Comparison of ENCODE assay signal across 8 cellular contexts in the genomic region with DNA sequence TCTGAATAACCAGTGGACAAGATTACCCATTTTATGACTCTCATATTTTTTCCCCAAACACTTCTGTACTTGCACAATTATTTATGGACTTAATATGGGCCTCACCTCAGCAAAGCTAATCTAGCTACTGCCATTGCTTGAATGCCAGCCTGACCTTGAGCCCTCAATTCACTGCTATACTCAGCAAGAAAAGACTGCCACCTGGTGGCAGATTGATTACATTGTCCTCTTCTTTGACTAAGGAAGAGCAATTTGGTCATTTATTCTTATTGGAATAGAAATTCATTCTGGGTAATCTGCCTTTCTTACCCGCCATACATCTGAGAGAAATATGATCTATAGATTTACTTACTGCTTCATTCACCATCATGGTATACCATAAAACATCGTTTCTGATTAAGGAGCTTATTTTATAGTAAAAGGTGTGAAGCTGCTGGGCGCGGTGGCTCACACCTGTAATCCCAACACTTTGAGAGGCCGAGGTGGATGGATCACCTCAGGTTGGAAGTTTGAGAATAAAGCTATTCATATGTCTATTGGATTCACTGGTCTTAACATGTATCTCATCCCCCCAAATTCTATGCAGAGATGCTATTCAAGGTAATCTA.
DNase-seq lines count a peak whose midpoint lies in the region; ATAC-seq lines count a peak whose summit lies in the region.

No MANE protein-coding gene starts in this region.

- peak overlapping the region; percentile 78 for H3K27ac Mint-ChIP-seq in memory B cell

- DNase-seq in C1 segment of cervical spinal cord (lab: John Stamatoyannopoulos, UW) (peak in 10 of 14 donors; percentile 1 to 75 (median 29)), NCI-H510A (lab: John Stamatoyannopoulos, UW) (peak; percentile 82), memory B cell (ENCODE audit: low spot score in 2 of 2) (peak; percentile 59 to 75)
- peak; percentile 79 to 80 for DNase-seq in activated CD4-positive, alpha-beta T cell treated with anti-CD3 and anti-CD28 coated beads for 4 hours
- DNase-seq in effector CD8-positive, alpha-beta T cell (lab: John Stamatoyannopoulos, UW), result peak; percentile 59
- peak; percentile 73 for DNase-seq in stimulated activated CD8-positive, alpha-beta memory T cell treated with anti-CD3 and anti-CD28 coated beads, Interleukin-4, amount 100 ng/mL, for 48 hours

- ATAC-seq in GM18907 (IDR thresholded peaks at IDR 0.05; ENCODE audit: unreplicated experiment), result peak; percentile 72
- ATAC-seq in HG03469 (IDR thresholded peaks at IDR 0.05; ENCODE audit: unreplicated experiment), result peak; percentile 76
- ATAC-seq in memory B cell (ENCODE audit: low read depth), result peak; percentile 98

- no peaks in the 10 kb centered on the region for H3K27me3 Mint-ChIP-seq in memory B cell

- peaks cover 24% of the 10 kb centered on the region for H3K4me1 Mint-ChIP-seq in memory B cell

- H3K36me3 Mint-ChIP-seq in memory B cell, result no peaks in the 10 kb centered on the region

- no peak overlapping the region for H3K4me3 Mint-ChIP-seq in memory B cell

- no peaks in the 10 kb centered on the region for H3K9me3 Mint-ChIP-seq in memory B cell

Comparison
In these comparisons a context has a peak if more than half of its experiments do, and no peak if none do; other contexts are left out.
1. Peak in every context shown above with its lines: DNase-seq and ATAC-seq.
2. DNase-seq: peak in every context shown above with its lines; median percentile 82 in NCI-H510A; 80 in activated CD4-positive, alpha-beta T cell treated with anti-CD3 and anti-CD28 coated beads for 4 hours; 73 in stimulated activated CD8-positive, alpha-beta memory T cell treated with anti-CD3 and anti-CD28 coated beads, Interleukin-4, amount 100 ng/mL, for 48 hours; 67 in memory B cell; 59 in effector CD8-positive, alpha-beta T cell; 29 in C1 segment of cervical spinal cord.